18 cellular contexts compared by ENCODE assay signal in the genomic region with DNA sequence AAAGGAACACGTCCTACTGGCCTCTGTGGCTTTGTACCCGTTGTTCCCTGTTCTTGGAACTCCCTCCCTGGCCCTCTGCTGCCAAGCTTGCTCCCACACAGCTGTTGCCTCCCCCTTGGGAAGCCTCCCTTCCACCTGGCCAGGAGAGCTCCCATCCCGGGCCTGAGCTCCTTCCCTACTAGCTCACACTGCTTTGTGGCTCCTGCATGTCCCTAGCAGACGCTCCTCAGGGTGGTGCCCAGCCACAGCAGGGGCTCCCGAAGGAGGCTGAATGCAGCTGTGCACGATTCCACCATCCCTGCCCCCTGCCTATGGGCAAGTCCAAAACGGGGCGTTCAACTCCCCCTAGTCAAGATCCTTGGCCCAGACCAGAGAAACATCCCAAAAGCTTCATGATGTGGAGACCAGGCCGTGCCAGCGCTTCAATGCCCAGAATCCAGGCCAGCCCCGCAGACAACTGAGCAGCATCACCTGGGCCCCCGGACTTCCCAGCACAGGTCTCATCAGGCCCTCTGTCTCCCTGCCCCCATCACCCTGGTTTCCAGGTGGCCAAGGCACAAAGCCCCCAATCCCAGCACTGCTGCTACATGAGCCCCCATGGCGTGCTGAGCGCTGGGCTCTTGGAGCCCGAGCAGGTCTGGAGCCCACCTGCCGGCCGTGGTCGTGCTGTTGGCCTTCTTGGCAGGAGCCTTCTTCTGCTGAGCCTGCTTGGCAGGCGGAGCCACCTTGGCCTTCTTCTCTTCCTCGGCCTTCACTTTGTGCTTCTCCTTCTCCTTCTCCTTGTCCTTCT.
"Had no signal": no experiment of that assay in that cellular context is flagged by ENCODE, and none has a peak within 500 bp of the region (broad histone marks: within the 10 kb centered on the region; RNA-seq: fewer than 3 reads in every experiment).

No MANE protein-coding gene starts in this region.

- H3K27me3 Mint-ChIP-seq: activated CD4-positive, alpha-beta memory T cell treated with anti-CD3 and anti-CD28 coated beads for 36 hours; activated CD4-positive, alpha-beta T cell treated with anti-CD3 and anti-CD28 coated beads for 36 hours; activated T-cell treated with anti-CD3 and anti-CD28 coated beads, Interleukin-2, amount 50 U/mL, for 24 hours; central memory CD8-positive, alpha-beta T cell had no signal

- H3K27ac Mint-ChIP-seq: activated CD4-positive, alpha-beta memory T cell treated with anti-CD3 and anti-CD28 coated beads for 36 hours; activated CD4-positive, alpha-beta T cell treated with anti-CD3 and anti-CD28 coated beads for 36 hours; activated T-cell treated with anti-CD3 and anti-CD28 coated beads, Interleukin-2, amount 50 U/mL, for 24 hours; neural progenitor cell had no signal

- DNase-seq: activated CD4-positive, alpha-beta memory T cell treated with anti-CD3 and anti-CD28 coated beads for 36 hours; activated CD4-positive, alpha-beta T cell treated with anti-CD3 and anti-CD28 coated beads for 36 hours; activated effector memory CD4-positive, alpha-beta T cell treated with Interleukin-2 at 50 U/mL for 16 hours; activated T-cell treated with anti-CD3 and anti-CD28 coated beads, Interleukin-2, amount 50 U/mL, for 24 hours; amniotic stem cell; body of pancreas; gastrocnemius medialis; left ventricle myocardium inferior; mesenchymal stem cell; ovary; retina; stimulated activated CD4-positive, alpha-beta T cell treated with anti-CD3 and anti-CD28 coated beads, Interleukin-2, amount 100 ng/mL, for 48 hours; stimulated activated naive CD4-positive, alpha-beta T cell; T-helper 2 cell; trophoblast cell had no signal

- H3K4me1 Mint-ChIP-seq: activated CD4-positive, alpha-beta T cell treated with anti-CD3 and anti-CD28 coated beads for 36 hours; central memory CD8-positive, alpha-beta T cell; neural progenitor cell had no signal

- H3K4me3 Mint-ChIP-seq: activated CD4-positive, alpha-beta memory T cell treated with anti-CD3 and anti-CD28 coated beads for 36 hours; activated CD4-positive, alpha-beta T cell treated with anti-CD3 and anti-CD28 coated beads for 36 hours; activated T-cell treated with anti-CD3 and anti-CD28 coated beads, Interleukin-2, amount 50 U/mL, for 24 hours; central memory CD8-positive, alpha-beta T cell; neural progenitor cell had no signal

- ATAC-seq: activated CD4-positive, alpha-beta T cell treated with anti-CD3 and anti-CD28 coated beads for 36 hours; activated naive CD4-positive, alpha-beta T cell treated with anti-CD3 and anti-CD28 coated beads, Interleukin-2, amount 50 U/mL, for 72 hours; body of pancreas; gastrocnemius medialis had no signal
